Comparison of ENCODE assay signal across 8 cellular contexts in genomic region chr6:27472617-27473400, GRCh38. TPM values are rescaled to one million over a fixed set of nuclear protein-coding genes. Genes with fewer than 3 reads are reported as not detected.
A peak's percentile ranks its signal among the peaks of the same experiment; 100 is the strongest.
DNase-seq lines count a peak whose midpoint lies in the region; ATAC-seq and TF ChIP-seq lines count a peak whose summit lies in the region.

ZNF184 (minus strand) TSS chr6:27473105; CDS start chr6:27472294, 811 bp downstream.

- peak; percentile 38 for TF ChIP-seq CTCF in DOHH2 (IDR thresholded peaks at IDR 0.05; ENCODE audit: low read depth, low read length, poor library complexity, severe bottlenecking)

- H3K27ac ChIP-seq in DOHH2 (ENCODE audit: low read depth, low read length) (peak within 1 kb of the TSS; percentile 88), Karpas-422 (ENCODE audit: low read length) (peak within 1 kb of the TSS; percentile 76)

- peak within 1 kb of the TSS; percentile 79 for H3K9ac ChIP-seq in Karpas-422 (ENCODE audit: low read length)

- peak within 1 kb of the TSS; percentile 98 for H3K4me2 ChIP-seq in DOHH2 (ENCODE audit: low read length)
- H3K4me2 ChIP-seq in Karpas-422 (ENCODE audit: low read depth, low read length, poor library complexity, severe bottlenecking): peak within 1 kb of the TSS; percentile 88

- peak within 1 kb of the TSS; percentile 88 for H2AFZ ChIP-seq in Karpas-422 (ENCODE audit: low read length)

- H3K27me3 ChIP-seq in DOHH2 (ENCODE audit: control insufficient read depth, low read length) (no peaks in the 10 kb centered on the region), Karpas-422 (ENCODE audit: low read length) (no peaks in the 10 kb centered on the region)

- H3K36me3 ChIP-seq in DOHH2 (ENCODE audit: control insufficient read depth, low read length) (peaks cover 36% of the 10 kb centered on the region), Karpas-422 (ENCODE audit: insufficient read depth, low read length) (peaks cover 34% of the 10 kb centered on the region)

- H4K20me1 ChIP-seq in DOHH2 (ENCODE audit: control insufficient read depth, insufficient read depth, low read depth, low read length) (no peaks in the 10 kb centered on the region), Karpas-422 (ENCODE audit: insufficient read depth, low read depth, low read length) (no peaks in the 10 kb centered on the region)

- H3K4me3 Mint-ChIP-seq in activated T-helper 1 cell treated with anti-CD3 and anti-CD28 coated beads, Interleukin-12 subunit alpha, Interleukin-12 subunit beta, Interleukin-2, Interleukin-4 antibody, amounts not matched to agents 30 ng/mL and 10 ng/mL and 1 ng/mL, durations not matched to agents 14 hours and 24 hours and 36 hours: peak within 1 kb of the TSS; percentile 89
- H3K4me3 Mint-ChIP-seq in naive B cell: peak within 1 kb of the TSS; percentile 95 to 99 (median 98)
- peak within 1 kb of the TSS; percentile 97 for H3K4me3 Mint-ChIP-seq in stimulated activated memory B cell treated with anti-CD40 and anti-IgM and Interleukin-4, amounts not matched to agents 10 μg/mL and 1 μg/mL and 100 μg/mL, for 72 hours

- no peaks in the 10 kb centered on the region for H3K27me3 Mint-ChIP-seq in activated T-helper 1 cell treated with anti-CD3 and anti-CD28 coated beads, Interleukin-12 subunit alpha, Interleukin-12 subunit beta, Interleukin-2, Interleukin-4 antibody, amounts not matched to agents 30 ng/mL and 10 ng/mL and 1 ng/mL, durations not matched to agents 14 hours and 24 hours and 36 hours (ENCODE audit: insufficient read depth)
- H3K27me3 Mint-ChIP-seq in naive B cell: no peaks in the 10 kb centered on the region
- H3K27me3 Mint-ChIP-seq in stimulated activated memory B cell treated with anti-CD40 and anti-IgM and Interleukin-4, amounts not matched to agents 10 μg/mL and 1 μg/mL and 100 μg/mL, for 72 hours: no peaks in the 10 kb centered on the region

- H3K9me3 ChIP-seq in DOHH2 (ENCODE audit: control insufficient read depth, insufficient read depth, low read length) (no peaks in the 10 kb centered on the region), Karpas-422 (ENCODE audit: low read length) (peaks cover 8% of the 10 kb centered on the region; the same call in 1 of the 2 replicates)

- intact Hi-C loops in activated T-helper 1 cell treated with anti-CD3 and anti-CD28 coated beads, Interleukin-12 subunit alpha, Interleukin-12 subunit beta, Interleukin-2, Interleukin-4 antibody, amounts not matched to agents 30 ng/mL and 10 ng/mL and 1 ng/mL, durations not matched to agents 14 hours and 24 hours and 36 hours (cut with micrococcal nuclease): loop anchor here (1.0 to 10.0 kb wide), 13 partner anchors 30 to 1515 kb away; partner anchors contain the start of genes ABT1, ZKSCAN8 and ZSCAN26

- H3K4me1 ChIP-seq in DOHH2 (ENCODE audit: control insufficient read depth, low read length) (peaks cover 38% of the 10 kb centered on the region), Karpas-422 (ENCODE audit: low read length) (peaks cover 20% of the 10 kb centered on the region)

- H3K9me3 Mint-ChIP-seq in activated T-helper 1 cell treated with anti-CD3 and anti-CD28 coated beads, Interleukin-12 subunit alpha, Interleukin-12 subunit beta, Interleukin-2, Interleukin-4 antibody, amounts not matched to agents 30 ng/mL and 10 ng/mL and 1 ng/mL, durations not matched to agents 14 hours and 24 hours and 36 hours: peaks cover 6% of the 10 kb centered on the region
- H3K9me3 Mint-ChIP-seq in naive B cell: no peaks in the 10 kb centered on the region
- no peaks in the 10 kb centered on the region for H3K9me3 Mint-ChIP-seq in stimulated activated memory B cell treated with anti-CD40 and anti-IgM and Interleukin-4, amounts not matched to agents 10 μg/mL and 1 μg/mL and 100 μg/mL, for 72 hours

- peaks cover 31% of the 10 kb centered on the region for H3K36me3 Mint-ChIP-seq in activated T-helper 1 cell treated with anti-CD3 and anti-CD28 coated beads, Interleukin-12 subunit alpha, Interleukin-12 subunit beta, Interleukin-2, Interleukin-4 antibody, amounts not matched to agents 30 ng/mL and 10 ng/mL and 1 ng/mL, durations not matched to agents 14 hours and 24 hours and 36 hours (ENCODE audit: low read depth)
- peaks cover 11 to 13% of the 10 kb centered on the region in 2 donors for H3K36me3 Mint-ChIP-seq in naive B cell
- H3K36me3 Mint-ChIP-seq in stimulated activated memory B cell treated with anti-CD40 and anti-IgM and Interleukin-4, amounts not matched to agents 10 μg/mL and 1 μg/mL and 100 μg/mL, for 72 hours: peaks cover 22% of the 10 kb centered on the region

- peak within 1 kb of the TSS; percentile 99 for H3K4me3 ChIP-seq in DOHH2 (ENCODE audit: low read length)
- peak within 1 kb of the TSS; percentile 81 for H3K4me3 ChIP-seq in Karpas-422 (ENCODE audit: low read length)

- peak within 1 kb of the TSS; percentile 93 for H3K27ac Mint-ChIP-seq in activated T-helper 1 cell treated with anti-CD3 and anti-CD28 coated beads, Interleukin-12 subunit alpha, Interleukin-12 subunit beta, Interleukin-2, Interleukin-4 antibody, amounts not matched to agents 30 ng/mL and 10 ng/mL and 1 ng/mL, durations not matched to agents 14 hours and 24 hours and 36 hours
- peak within 1 kb of the TSS; percentile 98 to 100 (median 100) for H3K27ac Mint-ChIP-seq in naive B cell
- peak within 1 kb of the TSS; percentile 93 for H3K27ac Mint-ChIP-seq in stimulated activated memory B cell treated with anti-CD40 and anti-IgM and Interleukin-4, amounts not matched to agents 10 μg/mL and 1 μg/mL and 100 μg/mL, for 72 hours

- H3K9me2 ChIP-seq in DOHH2 (replicated peaks; ENCODE audit: control insufficient read depth, low read length) (no peaks in the 10 kb centered on the region), Karpas-422 (replicated peaks; ENCODE audit: insufficient read depth, low read length) (no peaks in the 10 kb centered on the region)

- peaks cover 46% of the 10 kb centered on the region for H3K4me1 Mint-ChIP-seq in activated T-helper 1 cell treated with anti-CD3 and anti-CD28 coated beads, Interleukin-12 subunit alpha, Interleukin-12 subunit beta, Interleukin-2, Interleukin-4 antibody, amounts not matched to agents 30 ng/mL and 10 ng/mL and 1 ng/mL, durations not matched to agents 14 hours and 24 hours and 36 hours (ENCODE audit: low read depth)
- peaks cover 20 to 42% (median 38%) of the 10 kb centered on the region in 3 donors for H3K4me1 Mint-ChIP-seq in naive B cell
- H3K4me1 Mint-ChIP-seq in stimulated activated memory B cell treated with anti-CD40 and anti-IgM and Interleukin-4, amounts not matched to agents 10 μg/mL and 1 μg/mL and 100 μg/mL, for 72 hours: peaks cover 42% of the 10 kb centered on the region

- H3K79me2 ChIP-seq in DOHH2 (ENCODE audit: control insufficient read depth, low read length) (peaks cover 44% of the 10 kb centered on the region), Karpas-422 (ENCODE audit: low read length) (peaks cover 42% of the 10 kb centered on the region)

- DNase-seq in Karpas-422 (peak; percentile 98), RKO (ENCODE audit: low spot score) (peak; percentile 99), fibroblast of gingiva (ENCODE audit: low read depth) (peak; percentile 99), naive B cell (peak; percentile 92)
- DNase-seq in activated T-helper 1 cell treated with anti-CD3 and anti-CD28 coated beads, Interleukin-12 subunit alpha, Interleukin-12 subunit beta, Interleukin-2, Interleukin-4 antibody, amounts not matched to agents 30 ng/mL and 10 ng/mL and 1 ng/mL, durations not matched to agents 14 hours and 24 hours and 36 hours (ENCODE audit: low spot score): peak; percentile 85

- H3F3A ChIP-seq in DOHH2 (ENCODE audit: control insufficient read depth, insufficient read depth): 0 out of 2 replicates have a peak, but pooled peaks cover 6% of the 10 kb centered on the region

- ATAC-seq in GM21825 (IDR thresholded peaks at IDR 0.05; ENCODE audit: unreplicated experiment): peak; percentile 79
- ATAC-seq in naive B cell (ENCODE audit: low read depth in 2 of 2): peak; percentile 82 to 83
- ATAC-seq in stimulated activated memory B cell treated with anti-CD40 and anti-IgM and Interleukin-4, amounts not matched to agents 10 μg/mL and 1 μg/mL and 100 μg/mL, for 72 hours: peak; percentile 97

RNA-seq across cellular contexts. Expression of gene ZNF184, which starts in this region (rescaled TPM):
- 9.5 and 18.8 TPM in 2 replicates for total RNA-seq in Karpas-422 (2014; rRNA removed; shearing (Covaris generic); ENCODE audit: low replicate concordance)
- total RNA-seq in activated T-helper 1 cell treated with anti-CD3 and anti-CD28 coated beads, Interleukin-12 subunit alpha, Interleukin-12 subunit beta, Interleukin-2, Interleukin-4 antibody, amounts not matched to agents 30 ng/mL and 10 ng/mL and 1 ng/mL, durations not matched to agents 14 hours and 24 hours and 36 hours: 7.6 and 8.0 TPM in 2 replicates
- 10 to 100 TPM in 4 of 6 donors, 1 to 10 TPM in 2; 2.8 to 12.3 (median 11.2) TPM for polyA plus RNA-seq in naive B cell (ENCODE audit: low read depth in 6 of 6)

Comparison
In these comparisons a context has a peak if more than half of its experiments do, and no peak if none do; other contexts are left out.
1. Peak in every context shown above with its lines: DNase-seq, ATAC-seq, H3K4me3 ChIP-seq and H3K27ac ChIP-seq.